ENCODE assay signal across 17 cellular contexts in genomic region chr17:44053130-44053872, GRCh38. TPM values are rescaled to one million over a fixed set of nuclear protein-coding genes. Genes with fewer than 3 reads are reported as not detected.
DNase-seq lines count a peak whose midpoint lies in the region; ATAC-seq, FAIRE-seq and TF ChIP-seq lines count a peak whose summit lies in the region.
"Had no signal": no experiment of that assay in that cellular context is flagged by ENCODE, and none has a peak within 500 bp of the region (broad histone marks: within the 10 kb centered on the region; RNA-seq: fewer than 3 reads in every experiment).

No MANE protein-coding gene starts in this region.

- H3K27ac ChIP-seq in CD8-positive, alpha-beta T cell (ENCODE audit: low read depth, low read length), result no peak overlapping the region
- H3K27ac ChIP-seq in astrocyte (ENCODE audit: low read depth, low read length), result no peak overlapping the region

- no peaks in the 10 kb centered on the region for H3K27me3 ChIP-seq in CD8-positive, alpha-beta T cell (ENCODE audit: insufficient read depth, low read length)
- no peaks in the 10 kb centered on the region for H3K27me3 ChIP-seq in astrocyte (ENCODE audit: insufficient read depth, low read length)

- CTCF ChIA-PET in CD8-positive, alpha-beta T cell (lab: Charles Lee), result no interaction called here

- H3K36me3 ChIP-seq in CD8-positive, alpha-beta T cell (ENCODE audit: insufficient read depth, low read length), result peaks cover 29% of the 10 kb centered on the region
- H3K36me3 ChIP-seq in astrocyte (ENCODE audit: insufficient read depth, low read length), result peaks cover 23% of the 10 kb centered on the region

- no peak overlapping the region for H3K4me2 ChIP-seq in astrocyte (ENCODE audit: low read length)

- H3K4me3 Mint-ChIP-seq in CD8-positive, alpha-beta T cell, result no peak overlapping the region
- H3K4me3 Mint-ChIP-seq in astrocyte (ENCODE audit: unreplicated experiment) (peak overlapping the region; percentile 35), memory B cell (no peak overlapping the region)
- H3K4me3 Mint-ChIP-seq: activated B cell treated with CpG ODN at 0.5 μM for 24 hours had no signal

- intact Hi-C loops in CD8-positive, alpha-beta T cell (cut with DNase I, micrococcal nuclease), result no loop called here

- POLR2A ChIA-PET in CD8-positive, alpha-beta T cell (lab: Charles Lee), result no interaction called here

- no peak for TF ChIP-seq CTCF in CD8-positive, alpha-beta T cell (IDR thresholded peaks at IDR 0.05)
- no peak for TF ChIP-seq CTCF in astrocyte (IDR thresholded peaks at IDR 0.05; ENCODE audit: insufficient read depth, low read depth, low read length)

- H4K20me1 ChIP-seq in astrocyte (ENCODE audit: insufficient read depth, low read length), result peaks cover 75% of the 10 kb centered on the region

- ATAC-seq in CD8-positive, alpha-beta T cell, result no peak
- no peak for ATAC-seq in memory B cell (ENCODE audit: low read depth)

- H3K27ac Mint-ChIP-seq in CD8-positive, alpha-beta T cell, result peak overlapping the region; percentile 45
- no peak overlapping the region for H3K27ac Mint-ChIP-seq in astrocyte (ENCODE audit: unreplicated experiment)
- peak overlapping the region; percentile 32 for H3K27ac Mint-ChIP-seq in memory B cell
- H3K27ac Mint-ChIP-seq: activated B cell treated with CpG ODN at 0.5 μM for 24 hours had no signal

- no peaks in the 10 kb centered on the region for H3K27me3 Mint-ChIP-seq in CD8-positive, alpha-beta T cell (ENCODE audit: low read depth)
- H3K27me3 Mint-ChIP-seq in astrocyte (ENCODE audit: low read depth, unreplicated experiment), result no peaks in the 10 kb centered on the region
- no peaks in the 10 kb centered on the region for H3K27me3 Mint-ChIP-seq in memory B cell
- H3K27me3 Mint-ChIP-seq: activated B cell treated with CpG ODN at 0.5 μM for 24 hours had no signal

- H2AFZ ChIP-seq in astrocyte (ENCODE audit: low read depth, low read length), result no peak overlapping the region

- H3K79me2 ChIP-seq in astrocyte (ENCODE audit: insufficient read depth, low read length), result peaks cover 89% of the 10 kb centered on the region

- FAIRE-seq in astrocyte (lab: Jason Lieb, UNC) (no peak), H54 (lab: Jason Lieb, UNC) (no peak)

- H3K4me3 ChIP-seq in CD8-positive, alpha-beta T cell (ENCODE audit: low read depth, low read length), result no peak overlapping the region
- H3K4me3 ChIP-seq in astrocyte (ENCODE audit: insufficient read depth, low read depth, low read length), result no peak overlapping the region

- H3K4me1 Mint-ChIP-seq in CD8-positive, alpha-beta T cell (ENCODE audit: low read depth), result peaks cover 23% of the 10 kb centered on the region
- H3K4me1 Mint-ChIP-seq in astrocyte (ENCODE audit: low read depth, unreplicated experiment) (peaks cover 2% of the 10 kb centered on the region), memory B cell (peaks cover 12% of the 10 kb centered on the region)

- H3K9me3 ChIP-seq in CD8-positive, alpha-beta T cell (ENCODE audit: low read length), result no peaks in the 10 kb centered on the region
- H3K9me3 ChIP-seq in astrocyte (ENCODE audit: insufficient read depth, low read depth, low read length), result no peaks in the 10 kb centered on the region

- no peaks in the 10 kb centered on the region for H3K9me3 Mint-ChIP-seq in CD8-positive, alpha-beta T cell
- H3K9me3 Mint-ChIP-seq in astrocyte (ENCODE audit: unreplicated experiment) (no peaks in the 10 kb centered on the region), memory B cell (no peaks in the 10 kb centered on the region)
- H3K9me3 Mint-ChIP-seq: activated B cell treated with CpG ODN at 0.5 μM for 24 hours had no signal

- peaks cover 57% of the 10 kb centered on the region for H3K36me3 Mint-ChIP-seq in CD8-positive, alpha-beta T cell
- H3K36me3 Mint-ChIP-seq in astrocyte (ENCODE audit: low read depth, unreplicated experiment), result peaks cover 11% of the 10 kb centered on the region
- peaks cover 14% of the 10 kb centered on the region for H3K36me3 Mint-ChIP-seq in memory B cell

- no peaks in the 10 kb centered on the region for H3K4me1 ChIP-seq in CD8-positive, alpha-beta T cell (ENCODE audit: insufficient read depth, low read length)
- H3K4me1 ChIP-seq in astrocyte (ENCODE audit: insufficient read depth, low read length), result no peaks in the 10 kb centered on the region

- TF ChIP-seq POLR2A in H54 (IDR thresholded peaks at IDR 0.05; ENCODE audit: low read depth, low read length), result no peak

- DNase-seq in CD8-positive, alpha-beta T cell, result no peak
- peak; percentile 33 for DNase-seq in NCI-H1092 (lab: John Stamatoyannopoulos, UW)
- DNase-seq in astrocyte (ENCODE audit: low read depth), result no peak
- DNase-seq in memory B cell (ENCODE audit: low spot score in 2 of 2), result no peak
- no peak for DNase-seq in H54 (ENCODE audit: insufficient read length, low spot score)
- DNase-seq in GOT3 (lab: John Stamatoyannopoulos, UW), result no peak
- DNase-seq in ecto neural progenitor cell (ENCODE audit: low spot score), result no peak
- no peak for DNase-seq in foreskin melanocyte
- DNase-seq: activated B cell treated with CpG ODN at 0.5 μM for 24 hours; activated T-cell treated with anti-CD3 and anti-CD28 coated beads, Interleukin-2, amount 50 U/mL, for 1 hour; C1 segment of cervical spinal cord; hippocampal formation; mesendoderm; MV-4-11; NCI-H526; retina; SHP77 treated with DMSO at 0.1 percent for 48 hours had no signal

- H3K9ac ChIP-seq in astrocyte (ENCODE audit: low read length), result no peak overlapping the region

RNA-seq across cellular contexts. Expression of gene LSM12, which starts 13.2 kb away (rescaled TPM):
- 10 to 100 TPM; 39.8 to 40.5 TPM for total RNA-seq in CD8-positive, alpha-beta T cell
- total RNA-seq in astrocyte, result 77.0 and 90.5 TPM in 2 replicates

RNA-seq across cellular contexts. Expression of gene G6PC3, which starts 17.2 kb away (rescaled TPM):
- 1 to 10 TPM; 4.8 to 5.9 TPM for total RNA-seq in CD8-positive, alpha-beta T cell
- total RNA-seq in astrocyte, result 94.5 and 98.5 TPM in 2 replicates

RNA-seq across cellular contexts. Expression of gene TMEM101, which starts 38.5 kb away (rescaled TPM):
- total RNA-seq in CD8-positive, alpha-beta T cell, result 1 to 10 TPM; 8.1 to 8.7 TPM
- 17.1 and 21.8 TPM in 2 replicates for total RNA-seq in astrocyte

RNA-seq across cellular contexts. Expression of gene NAGS, which starts 48.9 kb away (rescaled TPM):
- total RNA-seq in CD8-positive, alpha-beta T cell, result under 1 TPM; 0.41 to 0.69 TPM
- total RNA-seq in astrocyte, result 0.91 and 1.0 TPM in 2 replicates

Comparison
In these comparisons a context has a peak if more than half of its experiments do, and no peak if none do; other contexts are left out.
1. RNA of gene G6PC3, which starts 17.2 kb away (total RNA-seq): 94.5 to 98.5 TPM in astrocyte; 4.8 to 5.9 TPM in CD8-positive, alpha-beta T cell; every median in the first group is over 10 times any median in the second.